In the genomic region with DNA sequence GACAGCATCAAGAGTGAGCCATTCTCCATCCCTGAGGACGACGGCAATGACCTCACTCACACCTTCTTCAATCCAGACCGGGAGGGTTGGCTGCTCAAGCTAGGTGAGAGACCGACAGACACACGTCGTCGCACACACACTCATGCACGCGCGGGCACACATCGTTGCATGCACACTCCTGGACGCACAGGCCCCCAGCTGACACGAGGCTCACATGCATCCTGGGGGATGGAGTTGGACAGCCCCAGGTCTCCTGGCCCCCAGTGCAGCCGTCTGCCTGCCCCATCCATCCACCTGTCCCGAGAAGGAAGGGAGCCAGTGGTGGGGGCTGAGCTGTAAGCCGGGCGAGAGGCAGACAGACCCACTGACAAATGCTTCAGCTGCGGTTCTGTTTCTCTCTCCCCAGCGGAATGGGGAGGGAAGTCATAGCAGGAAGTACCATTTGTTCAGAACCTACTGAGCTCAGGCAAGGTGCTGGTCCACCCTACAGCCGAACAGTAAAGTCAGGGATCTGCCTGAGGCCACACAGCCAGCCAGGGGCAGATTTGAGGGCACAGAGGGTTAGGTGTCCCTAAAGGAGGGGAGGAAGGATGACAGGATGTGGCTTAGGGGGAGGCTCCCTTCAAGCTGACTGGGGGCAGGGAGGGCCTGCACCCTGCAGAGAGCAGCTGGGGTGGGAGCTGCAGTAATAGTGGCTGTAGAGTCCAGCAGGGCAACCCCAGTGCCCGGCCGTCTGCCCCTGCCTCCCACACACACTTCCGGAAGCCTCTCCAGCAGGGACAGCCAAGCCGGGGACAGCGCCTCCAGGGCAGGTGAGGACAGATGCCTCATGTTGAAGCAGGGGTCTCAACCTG, we compare ENCODE assay signal across 1 cellular context.
TF ChIP-seq lines count a peak whose summit lies in the region.

No MANE protein-coding gene starts in this region.

TF ChIP-seq in K562, 482 proteins besides CTCF, POLR2A, EP300 and RAD21 (continued from another document and continues in another):
- no peak for TF ChIP-seq ZNF407 (IDR thresholded peaks at IDR 0.05; ENCODE audit: low read depth)
- TF ChIP-seq, protein P1, sequence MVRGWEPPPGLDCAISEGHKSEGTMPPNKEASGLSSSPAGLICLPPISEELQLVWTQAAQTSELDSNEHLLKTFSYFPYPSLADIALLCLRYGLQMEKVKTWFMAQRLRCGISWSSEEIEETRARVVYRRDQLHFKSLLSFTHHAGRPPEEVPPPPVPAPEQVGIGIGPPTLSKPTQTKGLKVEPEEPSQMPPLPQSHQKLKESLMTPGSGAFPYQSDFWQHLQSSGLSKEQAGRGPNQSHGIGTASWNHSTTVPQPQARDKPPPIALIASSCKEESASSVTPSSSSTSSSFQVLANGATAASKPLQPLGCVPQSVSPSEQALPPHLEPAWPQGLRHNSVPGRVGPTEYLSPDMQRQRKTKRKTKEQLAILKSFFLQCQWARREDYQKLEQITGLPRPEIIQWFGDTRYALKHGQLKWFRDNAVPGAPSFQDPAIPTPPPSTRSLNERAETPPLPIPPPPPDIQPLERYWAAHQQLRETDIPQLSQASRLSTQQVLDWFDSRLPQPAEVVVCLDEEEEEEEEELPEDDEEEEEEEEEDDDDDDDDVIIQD (CRISPR knock-in tag; IDR thresholded peaks at IDR 0.05), result no peak
- no peak for TF ChIP-seq REST (CRISPR knock-in tag; IDR thresholded peaks at IDR 0.05; ENCODE audit: low read depth)
- no peak for TF ChIP-seq ZMIZ1 (IDR thresholded peaks at IDR 0.05; ENCODE audit: low read depth in 2 of 2, low read length in 2 of 2)
- no peak for TF ChIP-seq SREBF2 (CRISPR knock-in tag; IDR thresholded peaks at IDR 0.05)
- no peak for TF ChIP-seq NR3C1 (CRISPR knock-in tag; IDR thresholded peaks at IDR 0.05)
- TF ChIP-seq NR2C2 (CRISPR knock-in tag; IDR thresholded peaks at IDR 0.05), result no peak
- TF ChIP-seq NR2C2 (tag; IDR thresholded peaks at IDR 0.05), result no peak; the same call in 1 of the 2 replicates
- TF ChIP-seq ZBTB9 (CRISPR knock-in tag; IDR thresholded peaks at IDR 0.05), result 0 out of 2 replicates have a peak, but pooled peaks have one; percentile 57
- no peak for TF ChIP-seq ZNF583 (CRISPR knock-in tag; IDR thresholded peaks at IDR 0.05)
- peak; percentile 42 for TF ChIP-seq CBFA2T3 (IDR thresholded peaks at IDR 0.05)
- TF ChIP-seq, protein P2, sequence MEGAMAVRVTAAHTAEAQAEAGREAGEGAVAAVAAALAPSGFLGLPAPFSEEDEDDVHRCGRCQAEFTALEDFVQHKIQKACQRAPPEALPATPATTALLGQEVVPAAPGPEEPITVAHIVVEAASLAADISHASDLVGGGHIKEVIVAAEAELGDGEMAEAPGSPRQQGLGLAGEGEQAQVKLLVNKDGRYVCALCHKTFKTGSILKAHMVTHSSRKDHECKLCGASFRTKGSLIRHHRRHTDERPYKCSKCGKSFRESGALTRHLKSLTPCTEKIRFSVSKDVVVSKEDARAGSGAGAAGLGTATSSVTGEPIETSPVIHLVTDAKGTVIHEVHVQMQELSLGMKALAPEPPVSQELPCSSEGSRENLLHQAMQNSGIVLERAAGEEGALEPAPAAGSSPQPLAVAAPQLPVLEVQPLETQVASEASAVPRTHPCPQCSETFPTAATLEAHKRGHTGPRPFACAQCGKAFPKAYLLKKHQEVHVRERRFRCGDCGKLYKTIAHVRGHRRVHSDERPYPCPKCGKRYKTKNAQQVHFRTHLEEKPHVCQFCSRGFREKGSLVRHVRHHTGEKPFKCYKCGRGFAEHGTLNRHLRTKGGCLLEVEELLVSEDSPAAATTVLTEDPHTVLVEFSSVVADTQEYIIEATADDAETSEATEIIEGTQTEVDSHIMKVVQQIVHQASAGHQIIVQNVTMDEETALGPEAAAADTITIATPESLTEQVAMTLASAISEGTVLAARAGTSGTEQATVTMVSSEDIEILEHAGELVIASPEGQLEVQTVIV (CRISPR knock-in tag; IDR thresholded peaks at IDR 0.05; ENCODE audit: borderline replicate concordance), result no peak
- TF ChIP-seq BCOR (IDR thresholded peaks at IDR 0.05), result no peak
- TF ChIP-seq MAZ (CRISPR knock-in tag; conservative IDR thresholded peaks at IDR 0.05 in 1 of 2, IDR thresholded peaks at IDR 0.05 in 1 of 2), result peak in 1 of 2 experiments; percentile 60; a peak in 2 of 4 replicates
- TF ChIP-seq KLF16 (IDR thresholded peaks at IDR 0.05), result peak; percentile 53; the same call in 1 of the 2 replicates
- TF ChIP-seq, protein P3, sequence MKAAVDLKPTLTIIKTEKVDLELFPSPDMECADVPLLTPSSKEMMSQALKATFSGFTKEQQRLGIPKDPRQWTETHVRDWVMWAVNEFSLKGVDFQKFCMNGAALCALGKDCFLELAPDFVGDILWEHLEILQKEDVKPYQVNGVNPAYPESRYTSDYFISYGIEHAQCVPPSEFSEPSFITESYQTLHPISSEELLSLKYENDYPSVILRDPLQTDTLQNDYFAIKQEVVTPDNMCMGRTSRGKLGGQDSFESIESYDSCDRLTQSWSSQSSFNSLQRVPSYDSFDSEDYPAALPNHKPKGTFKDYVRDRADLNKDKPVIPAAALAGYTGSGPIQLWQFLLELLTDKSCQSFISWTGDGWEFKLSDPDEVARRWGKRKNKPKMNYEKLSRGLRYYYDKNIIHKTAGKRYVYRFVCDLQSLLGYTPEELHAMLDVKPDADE (conservative IDR thresholded peaks at IDR 0.05; ENCODE audit: control insufficient read depth, low read depth, low read length), result peak; percentile 73; the same call in 1 of the 2 replicates
- TF ChIP-seq HCFC1 (IDR thresholded peaks at IDR 0.05; ENCODE audit: low read depth, low read length), result no peak
- no peak for TF ChIP-seq CAMTA2 (CRISPR knock-in tag; conservative IDR thresholded peaks at IDR 0.05)
- TF ChIP-seq POLR2G (IDR thresholded peaks at IDR 0.05; ENCODE audit: low read depth, low read length), result no peak
- TF ChIP-seq RCOR1 (IDR thresholded peaks at IDR 0.05; ENCODE audit: borderline replicate concordance in 1 of 2, low read depth in 2 of 2, low read length in 2 of 2), result 0 out of 4 replicates have a peak, but pooled peaks of 1 of the 2 experiments have one; percentile 9
- no peak for TF ChIP-seq DEAF1 (CRISPR knock-in tag; IDR thresholded peaks at IDR 0.05)
- no peak for TF ChIP-seq NFATC3 (IDR thresholded peaks at IDR 0.05)
- TF ChIP-seq RNF2 (IDR thresholded peaks at IDR 0.05), result peak; percentile 78; the same call in 1 of the 2 replicates
- no peak for TF ChIP-seq TCF7 (IDR thresholded peaks at IDR 0.05; ENCODE audit: borderline replicate concordance)
